In genomic region chr7:119026391-119026790, GRCh38 we compare ENCODE assay signal across 14 cellular contexts.
DNase-seq lines count a peak whose midpoint lies in the region; ATAC-seq and TF ChIP-seq lines count a peak whose summit lies in the region.
"Had no signal": no experiment of that assay in that cellular context is flagged by ENCODE, and none has a peak within 500 bp of the region (broad histone marks: within the 10 kb centered on the region; RNA-seq: fewer than 3 reads in every experiment).

No MANE protein-coding gene starts in this region.

- DNase-seq in NCI-H1092 (lab: John Stamatoyannopoulos, UW) (peak; percentile 5), NCI-H2171 treated with DMSO at 0.1 percent for 48 hours (lab: John Stamatoyannopoulos, UW) (peak; percentile 59), cerebellar nuclear complex (lab: John Stamatoyannopoulos, UW) (peak; percentile 88 to 98), breast epithelium (ENCODE audit: low spot score in 2 of 2) (no peak), NCI-H774 (lab: John Stamatoyannopoulos, UW) (no peak)
- DNase-seq: BE2C; CD4-positive, alpha-beta memory T cell; DND-41; GF-D8 had no signal

- no peak overlapping the region for H3K27ac ChIP-seq in breast epithelium
- H3K27ac ChIP-seq: A549, C4-2B had no signal

- no peak for TF ChIP-seq CTCF in breast epithelium (IDR thresholded peaks at IDR 0.05)

- no peak overlapping the region for H3K4me3 ChIP-seq in breast epithelium
- H3K4me3 ChIP-seq: A549 had no signal

- H3K27me3 ChIP-seq in breast epithelium: no peaks in the 10 kb centered on the region
- H3K27me3 ChIP-seq: BE2C had no signal

- no peaks in the 10 kb centered on the region for H3K4me1 ChIP-seq in breast epithelium
- H3K4me1 ChIP-seq: A549, BE2C had no signal

- no peak for TF ChIP-seq POLR2A in breast epithelium (IDR thresholded peaks at IDR 0.05)

- intact Hi-C loops in breast epithelium (cut with DNase I; ENCODE audit: low total_unique reads): no loop called here

- ATAC-seq in HG02870 (IDR thresholded peaks at IDR 0.05; ENCODE audit: unreplicated experiment) (no peak), HG02678 (IDR thresholded peaks at IDR 0.05; ENCODE audit: unreplicated experiment) (no peak)
- ATAC-seq: A549, HCT116 had no signal

- peaks cover 0 to 8% of the 10 kb centered on the region in 2 donors for H3K9me3 ChIP-seq in breast epithelium
- H3K9me3 ChIP-seq: A549, BE2C had no signal

- H3K36me3 ChIP-seq in breast epithelium: no peaks in the 10 kb centered on the region
- H3K36me3 ChIP-seq: BE2C had no signal

Comparison
In these comparisons a context has a peak if more than half of its experiments do, and no peak if none do; other contexts are left out.
1. DNase-seq: peak in NCI-H1092 (single experiment), NCI-H2171 treated with DMSO at 0.1 percent for 48 hours (single experiment) and cerebellar nuclear complex (2 of 2); none in breast epithelium (0 of 2) and NCI-H774 (single experiment).